3 cellular contexts compared by ENCODE assay signal in the genomic region with DNA sequence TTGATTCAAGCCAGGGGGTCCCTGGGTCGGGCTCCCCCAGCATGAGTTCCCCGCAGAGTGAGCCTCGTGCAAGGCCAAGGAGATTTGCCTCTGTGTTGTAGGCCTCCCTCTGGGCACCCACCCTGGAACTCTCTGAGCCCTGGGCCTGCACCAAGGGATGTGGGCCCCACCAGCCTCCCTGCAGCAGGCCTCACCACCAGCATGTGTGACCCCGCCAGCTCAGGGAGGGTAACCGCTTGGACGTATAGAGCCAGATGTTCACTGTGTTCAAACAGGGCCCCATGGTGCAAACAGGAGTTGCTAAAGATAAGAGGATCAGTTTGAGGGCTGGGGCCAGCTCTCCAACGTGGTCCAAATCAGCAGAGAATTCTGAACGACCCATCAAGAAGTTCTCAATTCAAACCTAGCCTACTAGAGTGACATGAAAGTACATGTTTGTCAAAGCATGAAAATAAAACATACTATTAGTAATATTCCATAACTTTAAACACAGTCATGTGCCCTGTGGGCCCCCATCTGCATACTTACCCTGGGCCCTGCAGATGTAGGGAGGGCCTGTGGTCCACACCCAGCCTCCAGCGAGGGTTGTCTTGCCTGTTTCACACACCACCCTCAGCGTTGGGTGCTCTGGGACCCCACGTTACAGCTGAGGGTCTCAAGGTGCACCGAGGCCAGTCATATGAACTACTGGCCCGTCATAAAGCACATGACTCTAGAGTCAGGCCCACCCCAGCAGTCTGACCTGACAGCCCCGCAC.
A peak's percentile ranks its signal among the peaks of the same experiment; 100 is the strongest.
TF ChIP-seq lines count a peak whose summit lies in the region.

No MANE protein-coding gene starts in this region.

TF ChIP-seq in HEK293, 187 proteins besides CTCF, POLR2A, EP300 and RAD21:
- TF ChIP-seq ZBTB17 (tag by site-specific recombination; IDR thresholded peaks at IDR 0.05) (no peak), GLIS1 (tag by site-specific recombination; IDR thresholded peaks at IDR 0.05) (peak; percentile 44; the same call in 1 of the 2 replicates), ZIC2 (tag by site-specific recombination; IDR thresholded peaks at IDR 0.05) (peak; percentile 66), ZXDB (tag by site-specific recombination; IDR thresholded peaks at IDR 0.05) (no peak), ZNF521 (tag by site-specific recombination; IDR thresholded peaks at IDR 0.05) (no peak), GLI4 (tag by site-specific recombination; IDR thresholded peaks at IDR 0.05) (no peak)
- TF ChIP-seq, protein P1, sequence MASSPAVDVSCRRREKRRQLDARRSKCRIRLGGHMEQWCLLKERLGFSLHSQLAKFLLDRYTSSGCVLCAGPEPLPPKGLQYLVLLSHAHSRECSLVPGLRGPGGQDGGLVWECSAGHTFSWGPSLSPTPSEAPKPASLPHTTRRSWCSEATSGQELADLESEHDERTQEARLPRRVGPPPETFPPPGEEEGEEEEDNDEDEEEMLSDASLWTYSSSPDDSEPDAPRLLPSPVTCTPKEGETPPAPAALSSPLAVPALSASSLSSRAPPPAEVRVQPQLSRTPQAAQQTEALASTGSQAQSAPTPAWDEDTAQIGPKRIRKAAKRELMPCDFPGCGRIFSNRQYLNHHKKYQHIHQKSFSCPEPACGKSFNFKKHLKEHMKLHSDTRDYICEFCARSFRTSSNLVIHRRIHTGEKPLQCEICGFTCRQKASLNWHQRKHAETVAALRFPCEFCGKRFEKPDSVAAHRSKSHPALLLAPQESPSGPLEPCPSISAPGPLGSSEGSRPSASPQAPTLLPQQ (tag by site-specific recombination; IDR thresholded peaks at IDR 0.05): peak; percentile 54; the same call in 1 of the 2 replicates

TF ChIP-seq in IMR-90, 13 proteins besides CTCF, POLR2A, EP300 and RAD21:
- no peak for TF ChIP-seq MXI1 (IDR thresholded peaks at IDR 0.05; ENCODE audit: borderline replicate concordance, low read depth, low read length)
- TF ChIP-seq CHD1 (IDR thresholded peaks at IDR 0.05; ENCODE audit: low read depth, low read length): no peak
- TF ChIP-seq BHLHE40 (IDR thresholded peaks at IDR 0.05; ENCODE audit: low read depth, low read length): no peak
- TF ChIP-seq MAFK (IDR thresholded peaks at IDR 0.05; ENCODE audit: low read depth, low read length): no peak
- TF ChIP-seq, protein P2, sequence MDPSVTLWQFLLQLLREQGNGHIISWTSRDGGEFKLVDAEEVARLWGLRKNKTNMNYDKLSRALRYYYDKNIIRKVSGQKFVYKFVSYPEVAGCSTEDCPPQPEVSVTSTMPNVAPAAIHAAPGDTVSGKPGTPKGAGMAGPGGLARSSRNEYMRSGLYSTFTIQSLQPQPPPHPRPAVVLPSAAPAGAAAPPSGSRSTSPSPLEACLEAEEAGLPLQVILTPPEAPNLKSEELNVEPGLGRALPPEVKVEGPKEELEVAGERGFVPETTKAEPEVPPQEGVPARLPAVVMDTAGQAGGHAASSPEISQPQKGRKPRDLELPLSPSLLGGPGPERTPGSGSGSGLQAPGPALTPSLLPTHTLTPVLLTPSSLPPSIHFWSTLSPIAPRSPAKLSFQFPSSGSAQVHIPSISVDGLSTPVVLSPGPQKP (IDR thresholded peaks at IDR 0.05; ENCODE audit: borderline replicate concordance, low read depth, low read length): no peak
- TF ChIP-seq NFE2L2 (IDR thresholded peaks at IDR 0.05; ENCODE audit: low read depth, low read length): no peak

TF ChIP-seq in K562, 482 proteins besides CTCF, POLR2A, EP300 and RAD21 (continues in another document):
- TF ChIP-seq, protein P3, sequence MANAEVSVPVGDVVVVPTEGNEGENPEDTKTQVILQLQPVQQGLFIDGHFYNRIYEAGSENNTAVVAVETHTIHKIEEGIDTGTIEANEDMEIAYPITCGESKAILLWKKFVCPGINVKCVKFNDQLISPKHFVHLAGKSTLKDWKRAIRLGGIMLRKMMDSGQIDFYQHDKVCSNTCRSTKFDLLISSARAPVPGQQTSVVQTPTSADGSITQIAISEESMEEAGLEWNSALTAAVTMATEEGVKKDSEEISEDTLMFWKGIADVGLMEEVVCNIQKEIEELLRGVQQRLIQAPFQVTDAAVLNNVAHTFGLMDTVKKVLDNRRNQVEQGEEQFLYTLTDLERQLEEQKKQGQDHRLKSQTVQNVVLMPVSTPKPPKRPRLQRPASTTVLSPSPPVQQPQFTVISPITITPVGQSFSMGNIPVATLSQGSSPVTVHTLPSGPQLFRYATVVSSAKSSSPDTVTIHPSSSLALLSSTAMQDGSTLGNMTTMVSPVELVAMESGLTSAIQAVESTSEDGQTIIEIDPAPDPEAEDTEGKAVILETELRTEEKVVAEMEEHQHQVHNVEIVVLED (CRISPR knock-in tag; IDR thresholded peaks at IDR 0.05): no peak
- TF ChIP-seq WHSC1 (IDR thresholded peaks at IDR 0.05; ENCODE audit: low read length) (no peak), HNRNPK (IDR thresholded peaks at IDR 0.05; ENCODE audit: low read depth, low read length, poor library complexity, severe bottlenecking) (no peak), ZNF197 (CRISPR knock-in tag; IDR thresholded peaks at IDR 0.05; ENCODE audit: low read depth) (0 out of 2 replicates have a peak, but pooled peaks have one; percentile 76), ZNF764 (CRISPR knock-in tag; IDR thresholded peaks at IDR 0.05; ENCODE audit: low read depth) (no peak), ZNF282 (CRISPR knock-in tag; IDR thresholded peaks at IDR 0.05) (no peak), TFAM (CRISPR knock-in tag; conservative IDR thresholded peaks at IDR 0.05) (no peak), BRD4 (IDR thresholded peaks at IDR 0.05) (no peak), ARHGAP35 (IDR thresholded peaks at IDR 0.05; ENCODE audit: partially characterized antibody) (no peak), CEBPG (CRISPR knock-in tag; IDR thresholded peaks at IDR 0.05) (no peak), CEBPG (tag; conservative IDR thresholded peaks at IDR 0.05 in 1 of 2, IDR thresholded peaks at IDR 0.05 in 1 of 2) (no peak), NCOA4 (IDR thresholded peaks at IDR 0.05; ENCODE audit: partially characterized antibody) (no peak), ZNF583 (CRISPR knock-in tag; IDR thresholded peaks at IDR 0.05) (no peak), NCOA1 (IDR thresholded peaks at IDR 0.05; ENCODE audit: low read depth) (peak; percentile 43; the same call in 1 of the 2 replicates), CBFA2T3 (IDR thresholded peaks at IDR 0.05) (peak; percentile 97), BCOR (IDR thresholded peaks at IDR 0.05) (no peak), GTF2E2 (tag; IDR thresholded peaks at IDR 0.05) (no peak), MTA2 (IDR thresholded peaks at IDR 0.05; ENCODE audit: low read depth) (peak; percentile 68), MTA1 (IDR thresholded peaks at IDR 0.05; ENCODE audit: borderline replicate concordance) (no peak), ARNT (IDR thresholded peaks at IDR 0.05) (no peak), ZBED1 (IDR thresholded peaks at IDR 0.05) (no peak), SREBF2 (CRISPR knock-in tag; IDR thresholded peaks at IDR 0.05) (no peak), CXXC5 (CRISPR knock-in tag; IDR thresholded peaks at IDR 0.05) (peak; percentile 80; the same call in 1 of the 2 replicates), NR4A1 (CRISPR knock-in tag; IDR thresholded peaks at IDR 0.05) (no peak), NR4A1 (tag; IDR thresholded peaks at IDR 0.05) (0 out of 2 replicates have a peak, but pooled peaks have one; percentile 43)
- TF ChIP-seq, protein P4, sequence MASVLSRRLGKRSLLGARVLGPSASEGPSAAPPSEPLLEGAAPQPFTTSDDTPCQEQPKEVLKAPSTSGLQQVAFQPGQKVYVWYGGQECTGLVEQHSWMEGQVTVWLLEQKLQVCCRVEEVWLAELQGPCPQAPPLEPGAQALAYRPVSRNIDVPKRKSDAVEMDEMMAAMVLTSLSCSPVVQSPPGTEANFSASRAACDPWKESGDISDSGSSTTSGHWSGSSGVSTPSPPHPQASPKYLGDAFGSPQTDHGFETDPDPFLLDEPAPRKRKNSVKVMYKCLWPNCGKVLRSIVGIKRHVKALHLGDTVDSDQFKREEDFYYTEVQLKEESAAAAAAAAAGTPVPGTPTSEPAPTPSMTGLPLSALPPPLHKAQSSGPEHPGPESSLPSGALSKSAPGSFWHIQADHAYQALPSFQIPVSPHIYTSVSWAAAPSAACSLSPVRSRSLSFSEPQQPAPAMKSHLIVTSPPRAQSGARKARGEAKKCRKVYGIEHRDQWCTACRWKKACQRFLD (CRISPR knock-in tag; IDR thresholded peaks at IDR 0.05): peak; percentile 85
- TF ChIP-seq, protein P5, sequence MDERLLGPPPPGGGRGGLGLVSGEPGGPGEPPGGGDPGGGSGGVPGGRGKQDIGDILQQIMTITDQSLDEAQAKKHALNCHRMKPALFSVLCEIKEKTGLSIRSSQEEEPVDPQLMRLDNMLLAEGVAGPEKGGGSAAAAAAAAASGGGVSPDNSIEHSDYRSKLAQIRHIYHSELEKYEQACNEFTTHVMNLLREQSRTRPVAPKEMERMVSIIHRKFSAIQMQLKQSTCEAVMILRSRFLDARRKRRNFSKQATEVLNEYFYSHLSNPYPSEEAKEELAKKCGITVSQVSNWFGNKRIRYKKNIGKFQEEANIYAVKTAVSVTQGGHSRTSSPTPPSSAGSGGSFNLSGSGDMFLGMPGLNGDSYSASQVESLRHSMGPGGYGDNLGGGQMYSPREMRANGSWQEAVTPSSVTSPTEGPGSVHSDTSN (CRISPR knock-in tag; IDR thresholded peaks at IDR 0.05; ENCODE audit: low read depth): no peak
- TF ChIP-seq, protein P5 (tag; conservative IDR thresholded peaks at IDR 0.05; ENCODE audit: low read depth): no peak
- TF ChIP-seq, protein P6, sequence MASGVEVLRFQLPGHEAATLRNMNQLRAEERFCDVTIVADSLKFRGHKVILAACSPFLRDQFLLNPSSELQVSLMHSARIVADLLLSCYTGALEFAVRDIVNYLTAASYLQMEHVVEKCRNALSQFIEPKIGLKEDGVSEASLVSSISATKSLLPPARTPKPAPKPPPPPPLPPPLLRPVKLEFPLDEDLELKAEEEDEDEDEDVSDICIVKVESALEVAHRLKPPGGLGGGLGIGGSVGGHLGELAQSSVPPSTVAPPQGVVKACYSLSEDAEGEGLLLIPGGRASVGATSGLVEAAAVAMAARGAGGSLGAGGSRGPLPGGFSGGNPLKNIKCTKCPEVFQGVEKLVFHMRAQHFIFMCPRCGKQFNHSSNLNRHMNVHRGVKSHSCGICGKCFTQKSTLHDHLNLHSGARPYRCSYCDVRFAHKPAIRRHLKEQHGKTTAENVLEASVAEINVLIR (CRISPR knock-in tag; IDR thresholded peaks at IDR 0.05): no peak
- TF ChIP-seq, protein P7, sequence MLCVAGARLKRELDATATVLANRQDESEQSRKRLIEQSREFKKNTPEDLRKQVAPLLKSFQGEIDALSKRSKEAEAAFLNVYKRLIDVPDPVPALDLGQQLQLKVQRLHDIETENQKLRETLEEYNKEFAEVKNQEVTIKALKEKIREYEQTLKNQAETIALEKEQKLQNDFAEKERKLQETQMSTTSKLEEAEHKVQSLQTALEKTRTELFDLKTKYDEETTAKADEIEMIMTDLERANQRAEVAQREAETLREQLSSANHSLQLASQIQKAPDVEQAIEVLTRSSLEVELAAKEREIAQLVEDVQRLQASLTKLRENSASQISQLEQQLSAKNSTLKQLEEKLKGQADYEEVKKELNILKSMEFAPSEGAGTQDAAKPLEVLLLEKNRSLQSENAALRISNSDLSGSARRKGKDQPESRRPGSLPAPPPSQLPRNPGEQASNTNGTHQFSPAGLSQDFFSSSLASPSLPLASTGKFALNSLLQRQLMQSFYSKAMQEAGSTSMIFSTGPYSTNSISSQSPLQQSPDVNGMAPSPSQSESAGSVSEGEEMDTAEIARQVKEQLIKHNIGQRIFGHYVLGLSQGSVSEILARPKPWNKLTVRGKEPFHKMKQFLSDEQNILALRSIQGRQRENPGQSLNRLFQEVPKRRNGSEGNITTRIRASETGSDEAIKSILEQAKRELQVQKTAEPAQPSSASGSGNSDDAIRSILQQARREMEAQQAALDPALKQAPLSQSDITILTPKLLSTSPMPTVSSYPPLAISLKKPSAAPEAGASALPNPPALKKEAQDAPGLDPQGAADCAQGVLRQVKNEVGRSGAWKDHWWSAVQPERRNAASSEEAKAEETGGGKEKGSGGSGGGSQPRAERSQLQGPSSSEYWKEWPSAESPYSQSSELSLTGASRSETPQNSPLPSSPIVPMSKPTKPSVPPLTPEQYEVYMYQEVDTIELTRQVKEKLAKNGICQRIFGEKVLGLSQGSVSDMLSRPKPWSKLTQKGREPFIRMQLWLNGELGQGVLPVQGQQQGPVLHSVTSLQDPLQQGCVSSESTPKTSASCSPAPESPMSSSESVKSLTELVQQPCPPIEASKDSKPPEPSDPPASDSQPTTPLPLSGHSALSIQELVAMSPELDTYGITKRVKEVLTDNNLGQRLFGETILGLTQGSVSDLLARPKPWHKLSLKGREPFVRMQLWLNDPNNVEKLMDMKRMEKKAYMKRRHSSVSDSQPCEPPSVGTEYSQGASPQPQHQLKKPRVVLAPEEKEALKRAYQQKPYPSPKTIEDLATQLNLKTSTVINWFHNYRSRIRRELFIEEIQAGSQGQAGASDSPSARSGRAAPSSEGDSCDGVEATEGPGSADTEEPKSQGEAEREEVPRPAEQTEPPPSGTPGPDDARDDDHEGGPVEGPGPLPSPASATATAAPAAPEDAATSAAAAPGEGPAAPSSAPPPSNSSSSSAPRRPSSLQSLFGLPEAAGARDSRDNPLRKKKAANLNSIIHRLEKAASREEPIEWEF (CRISPR knock-in tag; IDR thresholded peaks at IDR 0.05): no peak
- TF ChIP-seq, protein P8, sequence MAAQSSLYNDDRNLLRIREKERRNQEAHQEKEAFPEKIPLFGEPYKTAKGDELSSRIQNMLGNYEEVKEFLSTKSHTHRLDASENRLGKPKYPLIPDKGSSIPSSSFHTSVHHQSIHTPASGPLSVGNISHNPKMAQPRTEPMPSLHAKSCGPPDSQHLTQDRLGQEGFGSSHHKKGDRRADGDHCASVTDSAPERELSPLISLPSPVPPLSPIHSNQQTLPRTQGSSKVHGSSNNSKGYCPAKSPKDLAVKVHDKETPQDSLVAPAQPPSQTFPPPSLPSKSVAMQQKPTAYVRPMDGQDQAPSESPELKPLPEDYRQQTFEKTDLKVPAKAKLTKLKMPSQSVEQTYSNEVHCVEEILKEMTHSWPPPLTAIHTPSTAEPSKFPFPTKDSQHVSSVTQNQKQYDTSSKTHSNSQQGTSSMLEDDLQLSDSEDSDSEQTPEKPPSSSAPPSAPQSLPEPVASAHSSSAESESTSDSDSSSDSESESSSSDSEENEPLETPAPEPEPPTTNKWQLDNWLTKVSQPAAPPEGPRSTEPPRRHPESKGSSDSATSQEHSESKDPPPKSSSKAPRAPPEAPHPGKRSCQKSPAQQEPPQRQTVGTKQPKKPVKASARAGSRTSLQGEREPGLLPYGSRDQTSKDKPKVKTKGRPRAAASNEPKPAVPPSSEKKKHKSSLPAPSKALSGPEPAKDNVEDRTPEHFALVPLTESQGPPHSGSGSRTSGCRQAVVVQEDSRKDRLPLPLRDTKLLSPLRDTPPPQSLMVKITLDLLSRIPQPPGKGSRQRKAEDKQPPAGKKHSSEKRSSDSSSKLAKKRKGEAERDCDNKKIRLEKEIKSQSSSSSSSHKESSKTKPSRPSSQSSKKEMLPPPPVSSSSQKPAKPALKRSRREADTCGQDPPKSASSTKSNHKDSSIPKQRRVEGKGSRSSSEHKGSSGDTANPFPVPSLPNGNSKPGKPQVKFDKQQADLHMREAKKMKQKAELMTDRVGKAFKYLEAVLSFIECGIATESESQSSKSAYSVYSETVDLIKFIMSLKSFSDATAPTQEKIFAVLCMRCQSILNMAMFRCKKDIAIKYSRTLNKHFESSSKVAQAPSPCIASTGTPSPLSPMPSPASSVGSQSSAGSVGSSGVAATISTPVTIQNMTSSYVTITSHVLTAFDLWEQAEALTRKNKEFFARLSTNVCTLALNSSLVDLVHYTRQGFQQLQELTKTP (IDR thresholded peaks at IDR 0.05; ENCODE audit: low read depth in 1 of 2, partially characterized antibody in 2 of 2): peak in 1 of 2 experiments; percentile 23
